ENCODE assay signal across 8 cellular contexts in the genomic region with DNA sequence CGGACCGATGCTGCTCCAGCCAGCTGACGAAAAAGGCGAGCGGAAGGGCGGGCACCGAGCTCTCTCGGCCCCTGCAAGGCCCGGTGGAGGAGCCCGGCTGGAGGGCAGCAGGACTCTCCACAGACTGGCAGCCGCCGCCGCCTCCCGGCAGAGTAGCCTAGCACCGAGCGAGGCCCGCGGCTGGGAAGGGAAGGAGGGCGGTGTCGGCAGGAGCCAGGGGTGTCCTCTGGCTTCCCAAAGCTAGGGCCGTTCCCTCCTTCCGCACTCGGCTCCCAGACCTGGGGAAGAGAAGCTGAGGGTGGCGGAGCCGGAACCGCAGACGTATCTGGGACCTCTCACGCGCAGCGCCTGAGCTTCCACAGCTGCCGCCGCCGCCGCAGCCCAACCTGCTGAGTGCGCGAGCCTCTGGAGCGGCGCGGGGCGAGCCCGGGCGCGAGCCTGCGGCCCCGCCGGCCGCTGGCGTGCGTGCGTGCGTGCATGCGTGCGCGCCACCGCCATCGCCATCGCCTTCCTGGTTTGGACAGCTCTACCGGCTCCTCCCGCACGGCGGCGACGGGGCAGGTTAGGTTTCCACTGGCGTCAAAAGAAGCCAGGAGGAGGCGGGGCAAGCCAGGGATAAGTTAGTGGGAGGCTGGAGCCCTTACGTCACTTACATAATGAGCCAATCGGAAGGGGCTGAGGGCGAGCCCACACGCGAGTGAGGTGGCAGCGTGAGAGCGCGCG. TPM values are rescaled to one million over a fixed set of nuclear protein-coding genes. Genes with fewer than 3 reads are reported as not detected.
DNase-seq lines count a peak whose midpoint lies in the region; TF ChIP-seq lines count a peak whose summit lies in the region.

A gene (minus strand): TSS at position 395 of the 723 bp plus-strand sequence. CDS start 439 bp downstream, outside the sequence.

- H3K9me2 ChIP-seq in MM.1S (replicated peaks; ENCODE audit: insufficient read depth, low read length) (no peaks in the 10 kb centered on the region), neural cell (ENCODE audit: insufficient read depth, low read length) (no peaks in the 10 kb centered on the region)

- H3K4me2 ChIP-seq in MM.1S (ENCODE audit: low read depth, low read length) (peak within 1 kb of the TSS; percentile 72), neural cell (ENCODE audit: low read length) (peak within 1 kb of the TSS; percentile 89)

- DNase-seq in GF-D8 (lab: John Stamatoyannopoulos, UW) (peak; percentile 98), HCEC 1CT (peak; percentile 99), MM.1S (peak; percentile 99), SIG-M5 (lab: John Stamatoyannopoulos, UW) (peak; percentile 93), activated gamma-delta T cell (lab: John Stamatoyannopoulos, UW) (peak; percentile 99), fibroblast of the conjunctiva (ENCODE audit: low read depth) (peak; percentile 99), stomach (peak; percentile 100)

- H3K4me3 ChIP-seq in MM.1S (ENCODE audit: low read length) (peak within 1 kb of the TSS; percentile 95), neural cell (ENCODE audit: low read length) (peak within 1 kb of the TSS; percentile 67), stomach (peak within 1 kb of the TSS; percentile 70 to 96 (median 90))

- H3K4me1 ChIP-seq in MM.1S (ENCODE audit: low read length) (peaks cover 13% of the 10 kb centered on the region; the same call in 1 of the 2 replicates), stomach (peaks cover 18 to 43% (median 28%) of the 10 kb centered on the region in 4 donors)

- H3K79me2 ChIP-seq in MM.1S (ENCODE audit: low read length) = peaks cover 47% of the 10 kb centered on the region
- peaks cover 43% of the 10 kb centered on the region for H3K79me2 ChIP-seq in neural cell (replicated peaks; ENCODE audit: insufficient read depth, low read length)

- no peak for TF ChIP-seq POLR2A in stomach (IDR thresholded peaks at IDR 0.05)

- 0 to 2% (median 1%) methylated on average over 10 to 74 of the region's 74 CpGs for WGBS in stomach, 5 donors

- H3K9me3 ChIP-seq in MM.1S (replicated peaks; ENCODE audit: insufficient read depth, low read length) (no peaks in the 10 kb centered on the region), neural cell (ENCODE audit: low read length) (no peaks in the 10 kb centered on the region), stomach (no peaks in the 10 kb centered on the region)

- peak; percentile 87 for TF ChIP-seq EP300 in neural cell (conservative IDR thresholded peaks at IDR 0.05; ENCODE audit: poor library complexity, severe bottlenecking)
- TF ChIP-seq EP300 in stomach (IDR thresholded peaks at IDR 0.05) = no peak

- TF ChIP-seq CTCF in MM.1S (IDR thresholded peaks at IDR 0.05; ENCODE audit: low read length) (peak; percentile 16), neural cell (IDR thresholded peaks at IDR 0.05; ENCODE audit: poor library complexity, severe bottlenecking) (peak; percentile 92), stomach (IDR thresholded peaks at IDR 0.05) (peak in 4 of 7 experiments; percentile 12 to 54 (median 23))

- intact Hi-C loops in stomach (cut with DNase I; ENCODE audit: low total_unique reads) = no loop called here

- H4K20me1 ChIP-seq in MM.1S (ENCODE audit: insufficient read depth, low read length) (no peaks in the 10 kb centered on the region), neural cell (ENCODE audit: insufficient read depth) (peaks cover 10% of the 10 kb centered on the region)

- peak; percentile 73 for TF ChIP-seq RAD21 in neural cell (conservative IDR thresholded peaks at IDR 0.05)

- H2AFZ ChIP-seq in MM.1S (ENCODE audit: low read length) = peak within 1 kb of the TSS; percentile 78
- peak within 1 kb of the TSS; percentile 99 for H2AFZ ChIP-seq in neural cell (ENCODE audit: low read depth, low read length)

- no peaks in the 10 kb centered on the region for H3K36me3 ChIP-seq in MM.1S (replicated peaks; ENCODE audit: insufficient read depth, low read length)
- H3K36me3 ChIP-seq in neural cell (ENCODE audit: insufficient read depth, low read length) = no peaks in the 10 kb centered on the region
- no peaks in the 10 kb centered on the region for H3K36me3 ChIP-seq in stomach

- peak within 1 kb of the TSS; percentile 83 for H3K9ac ChIP-seq in MM.1S (ENCODE audit: low read length)
- peak within 1 kb of the TSS; percentile 89 for H3K9ac ChIP-seq in neural cell (ENCODE audit: low read length)

- H3K27ac ChIP-seq in MM.1S (ENCODE audit: low read length) = peak within 1 kb of the TSS; percentile 72; the same call in 1 of the 2 replicates
- peak within 1 kb of the TSS; percentile 95 for H3K27ac ChIP-seq in neural cell (ENCODE audit: low read length)
- peak within 1 kb of the TSS; percentile 94 to 99 (median 97) for H3K27ac ChIP-seq in stomach

- H3K27me3 ChIP-seq in MM.1S (replicated peaks; ENCODE audit: insufficient read depth, low read length) (no peaks in the 10 kb centered on the region), neural cell (ENCODE audit: insufficient read depth, low read depth, low read length) (no peaks in the 10 kb centered on the region), stomach (no peaks in the 10 kb centered on the region)

- peaks cover 3% of the 10 kb centered on the region; the same call in 1 of the 2 replicates for H3F3A ChIP-seq in MM.1S (ENCODE audit: insufficient read depth, low read length)
- H3F3A ChIP-seq in neural cell (ENCODE audit: insufficient read depth, low read length, poor library complexity, severe bottlenecking) = no peaks in the 10 kb centered on the region

TF ChIP-seq in neural cell, 6 proteins besides CTCF, POLR2A, EP300 and RAD21:
- TF ChIP-seq TAF1 (IDR thresholded peaks at IDR 0.05; ENCODE audit: low read depth) (peak; percentile 90), EZH2 (IDR thresholded peaks at IDR 0.05; ENCODE audit: borderline replicate concordance, insufficient read depth, low read length, poor library complexity, severe bottlenecking) (no peak), SMC3 (conservative IDR thresholded peaks at IDR 0.05; ENCODE audit: poor library complexity) (peak; percentile 81), MXI1 (conservative IDR thresholded peaks at IDR 0.05; ENCODE audit: poor library complexity, severe bottlenecking) (peak; percentile 88), POLR2AphosphoS5 (IDR thresholded peaks at IDR 0.05) (no peak)
- TF ChIP-seq, protein P1, sequence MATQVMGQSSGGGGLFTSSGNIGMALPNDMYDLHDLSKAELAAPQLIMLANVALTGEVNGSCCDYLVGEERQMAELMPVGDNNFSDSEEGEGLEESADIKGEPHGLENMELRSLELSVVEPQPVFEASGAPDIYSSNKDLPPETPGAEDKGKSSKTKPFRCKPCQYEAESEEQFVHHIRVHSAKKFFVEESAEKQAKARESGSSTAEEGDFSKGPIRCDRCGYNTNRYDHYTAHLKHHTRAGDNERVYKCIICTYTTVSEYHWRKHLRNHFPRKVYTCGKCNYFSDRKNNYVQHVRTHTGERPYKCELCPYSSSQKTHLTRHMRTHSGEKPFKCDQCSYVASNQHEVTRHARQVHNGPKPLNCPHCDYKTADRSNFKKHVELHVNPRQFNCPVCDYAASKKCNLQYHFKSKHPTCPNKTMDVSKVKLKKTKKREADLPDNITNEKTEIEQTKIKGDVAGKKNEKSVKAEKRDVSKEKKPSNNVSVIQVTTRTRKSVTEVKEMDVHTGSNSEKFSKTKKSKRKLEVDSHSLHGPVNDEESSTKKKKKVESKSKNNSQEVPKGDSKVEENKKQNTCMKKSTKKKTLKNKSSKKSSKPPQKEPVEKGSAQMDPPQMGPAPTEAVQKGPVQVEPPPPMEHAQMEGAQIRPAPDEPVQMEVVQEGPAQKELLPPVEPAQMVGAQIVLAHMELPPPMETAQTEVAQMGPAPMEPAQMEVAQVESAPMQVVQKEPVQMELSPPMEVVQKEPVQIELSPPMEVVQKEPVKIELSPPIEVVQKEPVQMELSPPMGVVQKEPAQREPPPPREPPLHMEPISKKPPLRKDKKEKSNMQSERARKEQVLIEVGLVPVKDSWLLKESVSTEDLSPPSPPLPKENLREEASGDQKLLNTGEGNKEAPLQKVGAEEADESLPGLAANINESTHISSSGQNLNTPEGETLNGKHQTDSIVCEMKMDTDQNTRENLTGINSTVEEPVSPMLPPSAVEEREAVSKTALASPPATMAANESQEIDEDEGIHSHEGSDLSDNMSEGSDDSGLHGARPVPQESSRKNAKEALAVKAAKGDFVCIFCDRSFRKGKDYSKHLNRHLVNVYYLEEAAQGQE (IDR thresholded peaks at IDR 0.05; ENCODE audit: borderline replicate concordance) = no peak

RNA-seq across cellular contexts. Expression of the gene that starts here (rescaled TPM):
- polyA plus RNA-seq in neural cell = 155 and 207 TPM in 2 replicates
- 229 and 233 TPM in 2 replicates for polyA minus RNA-seq in neural cell
- total RNA-seq in stomach = 100 to 1,000 TPM in 2 of 5 donors, 10 to 100 TPM in 3; 43.2 to 373 (median 89.4) TPM
- 10 to 100 TPM; 34.7 to 64.5 (median 49.3) TPM for polyA plus RNA-seq in stomach

Comparison
In these comparisons a context has a peak if more than half of its experiments do, and no peak if none do; other contexts are left out.
1. Peak in every context shown above with its lines: DNase-seq, H3K4me3 ChIP-seq and H3K27ac ChIP-seq.
2. CTCF ChIP-seq: peak in every context shown above with its lines; median percentile 92 in neural cell; 23 in stomach; 16 in MM.1S.